ENCODE assay signal across 1 cellular context in the genomic region with DNA sequence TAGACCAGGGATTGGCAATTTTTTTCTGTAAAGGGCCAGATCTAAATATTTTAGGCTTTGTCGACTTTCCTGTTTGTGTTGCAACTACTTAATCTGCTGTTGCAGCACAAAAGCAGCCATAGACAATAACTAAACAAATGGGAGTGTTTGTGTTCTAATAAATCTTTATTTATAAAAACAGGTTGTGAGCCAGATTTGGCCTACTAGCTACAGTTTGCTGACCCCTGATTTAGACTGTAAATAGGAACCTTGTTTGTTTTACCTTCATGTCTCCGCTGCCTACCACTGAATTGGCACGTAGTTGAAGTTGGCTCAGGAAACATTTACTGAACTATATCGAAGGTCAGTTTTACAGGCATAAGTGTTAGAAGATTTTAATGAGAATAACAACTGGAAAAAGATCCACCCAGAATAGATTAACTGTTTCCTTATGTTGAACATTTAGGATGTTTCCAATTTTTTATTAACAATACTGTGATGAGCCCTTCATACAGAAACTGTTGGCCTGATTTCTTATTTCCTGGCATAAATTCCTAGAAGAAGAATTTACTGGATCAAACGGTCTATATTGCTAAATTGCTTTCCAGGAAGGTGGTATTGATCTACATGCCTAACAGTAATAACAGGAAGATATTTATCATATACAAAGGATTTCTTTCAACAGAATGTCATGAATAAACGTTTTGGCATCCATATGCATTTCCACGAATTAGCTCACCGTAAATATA.
A peak's percentile ranks its signal among the peaks of the same experiment; 100 is the strongest.
TF ChIP-seq lines count a peak whose summit lies in the region.

No MANE protein-coding gene starts in this region.

TF ChIP-seq in HepG2, 621 proteins besides CTCF, POLR2A, EP300 and RAD21 (continued from another document and continues in another):
- TF ChIP-seq, protein P1, sequence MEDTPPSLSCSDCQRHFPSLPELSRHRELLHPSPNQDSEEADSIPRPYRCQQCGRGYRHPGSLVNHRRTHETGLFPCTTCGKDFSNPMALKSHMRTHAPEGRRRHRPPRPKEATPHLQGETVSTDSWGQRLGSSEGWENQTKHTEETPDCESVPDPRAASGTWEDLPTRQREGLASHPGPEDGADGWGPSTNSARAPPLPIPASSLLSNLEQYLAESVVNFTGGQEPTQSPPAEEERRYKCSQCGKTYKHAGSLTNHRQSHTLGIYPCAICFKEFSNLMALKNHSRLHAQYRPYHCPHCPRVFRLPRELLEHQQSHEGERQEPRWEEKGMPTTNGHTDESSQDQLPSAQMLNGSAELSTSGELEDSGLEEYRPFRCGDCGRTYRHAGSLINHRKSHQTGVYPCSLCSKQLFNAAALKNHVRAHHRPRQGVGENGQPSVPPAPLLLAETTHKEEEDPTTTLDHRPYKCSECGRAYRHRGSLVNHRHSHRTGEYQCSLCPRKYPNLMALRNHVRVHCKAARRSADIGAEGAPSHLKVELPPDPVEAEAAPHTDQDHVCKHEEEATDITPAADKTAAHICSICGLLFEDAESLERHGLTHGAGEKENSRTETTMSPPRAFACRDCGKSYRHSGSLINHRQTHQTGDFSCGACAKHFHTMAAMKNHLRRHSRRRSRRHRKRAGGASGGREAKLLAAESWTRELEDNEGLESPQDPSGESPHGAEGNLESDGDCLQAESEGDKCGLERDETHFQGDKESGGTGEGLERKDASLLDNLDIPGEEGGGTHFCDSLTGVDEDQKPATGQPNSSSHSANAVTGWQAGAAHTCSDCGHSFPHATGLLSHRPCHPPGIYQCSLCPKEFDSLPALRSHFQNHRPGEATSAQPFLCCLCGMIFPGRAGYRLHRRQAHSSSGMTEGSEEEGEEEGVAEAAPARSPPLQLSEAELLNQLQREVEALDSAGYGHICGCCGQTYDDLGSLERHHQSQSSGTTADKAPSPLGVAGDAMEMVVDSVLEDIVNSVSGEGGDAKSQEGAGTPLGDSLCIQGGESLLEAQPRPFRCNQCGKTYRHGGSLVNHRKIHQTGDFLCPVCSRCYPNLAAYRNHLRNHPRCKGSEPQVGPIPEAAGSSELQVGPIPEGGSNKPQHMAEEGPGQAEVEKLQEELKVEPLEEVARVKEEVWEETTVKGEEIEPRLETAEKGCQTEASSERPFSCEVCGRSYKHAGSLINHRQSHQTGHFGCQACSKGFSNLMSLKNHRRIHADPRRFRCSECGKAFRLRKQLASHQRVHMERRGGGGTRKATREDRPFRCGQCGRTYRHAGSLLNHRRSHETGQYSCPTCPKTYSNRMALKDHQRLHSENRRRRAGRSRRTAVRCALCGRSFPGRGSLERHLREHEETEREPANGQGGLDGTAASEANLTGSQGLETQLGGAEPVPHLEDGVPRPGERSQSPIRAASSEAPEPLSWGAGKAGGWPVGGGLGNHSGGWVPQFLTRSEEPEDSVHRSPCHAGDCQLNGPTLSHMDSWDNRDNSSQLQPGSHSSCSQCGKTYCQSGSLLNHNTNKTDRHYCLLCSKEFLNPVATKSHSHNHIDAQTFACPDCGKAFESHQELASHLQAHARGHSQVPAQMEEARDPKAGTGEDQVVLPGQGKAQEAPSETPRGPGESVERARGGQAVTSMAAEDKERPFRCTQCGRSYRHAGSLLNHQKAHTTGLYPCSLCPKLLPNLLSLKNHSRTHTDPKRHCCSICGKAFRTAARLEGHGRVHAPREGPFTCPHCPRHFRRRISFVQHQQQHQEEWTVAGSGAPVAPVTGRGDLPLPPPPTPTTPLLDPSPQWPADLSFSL (CRISPR knock-in tag; IDR thresholded peaks at IDR 0.05) = no peak
- TF ChIP-seq KDM5B (CRISPR knock-in tag; IDR thresholded peaks at IDR 0.05; ENCODE audit: borderline replicate concordance) (no peak), KDM1A (CRISPR knock-in tag; IDR thresholded peaks at IDR 0.05) (peak; percentile 66), CREM (IDR thresholded peaks at IDR 0.05) (peak; percentile 80), CREM (CRISPR knock-in tag; IDR thresholded peaks at IDR 0.05) (no peak), NFYC (CRISPR knock-in tag; IDR thresholded peaks at IDR 0.05) (no peak), CC2D1A (CRISPR knock-in tag; IDR thresholded peaks at IDR 0.05) (no peak), AKAP8 (CRISPR knock-in tag; IDR thresholded peaks at IDR 0.05) (no peak), SALL1 (CRISPR knock-in tag; IDR thresholded peaks at IDR 0.05) (peak; percentile 25; the same call in 1 of the 2 replicates), NFIC (IDR thresholded peaks at IDR 0.05; ENCODE audit: low read length) (peak; percentile 97), BRD4 (CRISPR knock-in tag; IDR thresholded peaks at IDR 0.05) (no peak), FOXO1 (CRISPR knock-in tag; IDR thresholded peaks at IDR 0.05) (peak; percentile 84; the same call in 1 of the 2 replicates), MEIS2 (CRISPR knock-in tag; IDR thresholded peaks at IDR 0.05) (peak; percentile 75; the same call in 1 of the 2 replicates), ZNF138 (CRISPR knock-in tag; IDR thresholded peaks at IDR 0.05; ENCODE audit: low read depth) (no peak), ZNF83 (CRISPR knock-in tag; IDR thresholded peaks at IDR 0.05; ENCODE audit: borderline replicate concordance) (no peak), MXD4 (CRISPR knock-in tag; IDR thresholded peaks at IDR 0.05) (no peak), ZNF326 (CRISPR knock-in tag; IDR thresholded peaks at IDR 0.05; ENCODE audit: borderline replicate concordance) (no peak), ZC3H13 (CRISPR knock-in tag; IDR thresholded peaks at IDR 0.05) (no peak), RARA (CRISPR knock-in tag; IDR thresholded peaks at IDR 0.05) (peak; percentile 89), MYC (CRISPR knock-in tag; IDR thresholded peaks at IDR 0.05; ENCODE audit: borderline replicate concordance) (no peak), ZNF33B (CRISPR knock-in tag; IDR thresholded peaks at IDR 0.05) (no peak), NCOA2 (CRISPR knock-in tag; IDR thresholded peaks at IDR 0.05) (peak; percentile 50), HOXA5 (CRISPR knock-in tag; IDR thresholded peaks at IDR 0.05) (peak; percentile 43; the same call in 1 of the 2 replicates), ARID2 (CRISPR knock-in tag; IDR thresholded peaks at IDR 0.05; ENCODE audit: borderline replicate concordance) (no peak), ZNF33A (CRISPR knock-in tag; IDR thresholded peaks at IDR 0.05; ENCODE audit: borderline replicate concordance) (no peak), WIZ (CRISPR knock-in tag; IDR thresholded peaks at IDR 0.05) (no peak)
- TF ChIP-seq, protein P2, sequence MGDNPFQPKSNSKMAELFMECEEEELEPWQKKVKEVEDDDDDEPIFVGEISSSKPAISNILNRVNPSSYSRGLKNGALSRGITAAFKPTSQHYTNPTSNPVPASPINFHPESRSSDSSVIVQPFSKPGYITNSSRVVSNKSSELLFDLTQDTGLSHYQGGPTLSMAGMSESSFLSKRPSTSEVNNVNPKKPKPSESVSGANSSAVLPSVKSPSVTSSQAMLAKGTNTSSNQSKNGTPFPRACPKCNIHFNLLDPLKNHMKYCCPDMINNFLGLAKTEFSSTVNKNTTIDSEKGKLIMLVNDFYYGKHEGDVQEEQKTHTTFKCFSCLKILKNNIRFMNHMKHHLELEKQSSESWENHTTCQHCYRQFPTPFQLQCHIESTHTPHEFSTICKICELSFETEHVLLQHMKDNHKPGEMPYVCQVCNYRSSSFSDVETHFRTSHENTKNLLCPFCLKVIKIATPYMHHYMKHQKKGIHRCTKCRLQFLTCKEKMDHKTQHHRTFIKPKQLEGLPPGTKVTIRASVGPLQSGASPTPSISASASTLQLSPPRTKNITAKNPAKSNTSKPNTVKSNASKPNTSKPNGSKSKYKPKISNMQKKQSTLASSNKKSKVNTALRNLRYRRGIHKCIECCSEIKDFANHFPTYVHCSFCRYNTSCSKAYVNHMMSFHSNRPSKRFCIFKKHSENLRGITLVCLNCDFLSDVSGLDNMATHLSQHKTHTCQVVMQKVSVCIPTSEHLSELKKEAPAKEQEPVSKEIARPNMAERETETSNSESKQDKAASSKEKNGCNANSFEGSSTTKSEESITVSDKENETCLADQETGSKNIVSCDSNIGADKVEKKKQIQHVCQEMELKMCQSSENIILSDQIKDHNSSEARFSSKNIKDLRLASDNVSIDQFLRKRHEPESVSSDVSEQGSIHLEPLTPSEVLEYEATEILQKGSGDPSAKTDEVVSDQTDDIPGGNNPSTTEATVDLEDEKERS (CRISPR knock-in tag; IDR thresholded peaks at IDR 0.05) = no peak
- TF ChIP-seq, protein P3, sequence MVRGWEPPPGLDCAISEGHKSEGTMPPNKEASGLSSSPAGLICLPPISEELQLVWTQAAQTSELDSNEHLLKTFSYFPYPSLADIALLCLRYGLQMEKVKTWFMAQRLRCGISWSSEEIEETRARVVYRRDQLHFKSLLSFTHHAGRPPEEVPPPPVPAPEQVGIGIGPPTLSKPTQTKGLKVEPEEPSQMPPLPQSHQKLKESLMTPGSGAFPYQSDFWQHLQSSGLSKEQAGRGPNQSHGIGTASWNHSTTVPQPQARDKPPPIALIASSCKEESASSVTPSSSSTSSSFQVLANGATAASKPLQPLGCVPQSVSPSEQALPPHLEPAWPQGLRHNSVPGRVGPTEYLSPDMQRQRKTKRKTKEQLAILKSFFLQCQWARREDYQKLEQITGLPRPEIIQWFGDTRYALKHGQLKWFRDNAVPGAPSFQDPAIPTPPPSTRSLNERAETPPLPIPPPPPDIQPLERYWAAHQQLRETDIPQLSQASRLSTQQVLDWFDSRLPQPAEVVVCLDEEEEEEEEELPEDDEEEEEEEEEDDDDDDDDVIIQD (CRISPR knock-in tag; IDR thresholded peaks at IDR 0.05; ENCODE audit: low read depth) = no peak
- TF ChIP-seq, protein P4, sequence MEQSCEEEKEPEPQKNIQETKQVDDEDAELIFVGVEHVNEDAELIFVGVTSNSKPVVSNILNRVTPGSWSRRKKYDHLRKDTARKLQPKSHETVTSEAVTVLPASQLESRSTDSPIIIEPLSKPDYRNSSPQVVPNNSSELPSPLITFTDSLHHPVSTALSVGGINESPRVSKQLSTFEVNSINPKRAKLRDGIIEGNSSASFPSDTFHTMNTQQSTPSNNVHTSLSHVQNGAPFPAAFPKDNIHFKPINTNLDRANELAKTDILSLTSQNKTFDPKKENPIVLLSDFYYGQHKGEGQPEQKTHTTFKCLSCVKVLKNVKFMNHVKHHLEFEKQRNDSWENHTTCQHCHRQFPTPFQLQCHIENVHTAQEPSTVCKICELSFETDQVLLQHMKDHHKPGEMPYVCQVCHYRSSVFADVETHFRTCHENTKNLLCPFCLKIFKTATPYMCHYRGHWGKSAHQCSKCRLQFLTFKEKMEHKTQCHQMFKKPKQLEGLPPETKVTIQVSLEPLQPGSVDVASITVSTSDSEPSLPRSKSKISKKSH (CRISPR knock-in tag; IDR thresholded peaks at IDR 0.05; ENCODE audit: borderline replicate concordance) = no peak
- TF ChIP-seq, protein P5, sequence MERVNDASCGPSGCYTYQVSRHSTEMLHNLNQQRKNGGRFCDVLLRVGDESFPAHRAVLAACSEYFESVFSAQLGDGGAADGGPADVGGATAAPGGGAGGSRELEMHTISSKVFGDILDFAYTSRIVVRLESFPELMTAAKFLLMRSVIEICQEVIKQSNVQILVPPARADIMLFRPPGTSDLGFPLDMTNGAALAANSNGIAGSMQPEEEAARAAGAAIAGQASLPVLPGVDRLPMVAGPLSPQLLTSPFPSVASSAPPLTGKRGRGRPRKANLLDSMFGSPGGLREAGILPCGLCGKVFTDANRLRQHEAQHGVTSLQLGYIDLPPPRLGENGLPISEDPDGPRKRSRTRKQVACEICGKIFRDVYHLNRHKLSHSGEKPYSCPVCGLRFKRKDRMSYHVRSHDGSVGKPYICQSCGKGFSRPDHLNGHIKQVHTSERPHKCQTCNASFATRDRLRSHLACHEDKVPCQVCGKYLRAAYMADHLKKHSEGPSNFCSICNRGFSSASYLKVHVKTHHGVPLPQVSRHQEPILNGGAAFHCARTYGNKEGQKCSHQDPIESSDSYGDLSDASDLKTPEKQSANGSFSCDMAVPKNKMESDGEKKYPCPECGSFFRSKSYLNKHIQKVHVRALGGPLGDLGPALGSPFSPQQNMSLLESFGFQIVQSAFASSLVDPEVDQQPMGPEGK (CRISPR knock-in tag; IDR thresholded peaks at IDR 0.05) = no peak
- TF ChIP-seq, protein P6, sequence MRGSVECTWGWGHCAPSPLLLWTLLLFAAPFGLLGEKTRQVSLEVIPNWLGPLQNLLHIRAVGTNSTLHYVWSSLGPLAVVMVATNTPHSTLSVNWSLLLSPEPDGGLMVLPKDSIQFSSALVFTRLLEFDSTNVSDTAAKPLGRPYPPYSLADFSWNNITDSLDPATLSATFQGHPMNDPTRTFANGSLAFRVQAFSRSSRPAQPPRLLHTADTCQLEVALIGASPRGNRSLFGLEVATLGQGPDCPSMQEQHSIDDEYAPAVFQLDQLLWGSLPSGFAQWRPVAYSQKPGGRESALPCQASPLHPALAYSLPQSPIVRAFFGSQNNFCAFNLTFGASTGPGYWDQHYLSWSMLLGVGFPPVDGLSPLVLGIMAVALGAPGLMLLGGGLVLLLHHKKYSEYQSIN (CRISPR knock-in tag; IDR thresholded peaks at IDR 0.05; ENCODE audit: borderline replicate concordance) = no peak
- TF ChIP-seq, protein P7, sequence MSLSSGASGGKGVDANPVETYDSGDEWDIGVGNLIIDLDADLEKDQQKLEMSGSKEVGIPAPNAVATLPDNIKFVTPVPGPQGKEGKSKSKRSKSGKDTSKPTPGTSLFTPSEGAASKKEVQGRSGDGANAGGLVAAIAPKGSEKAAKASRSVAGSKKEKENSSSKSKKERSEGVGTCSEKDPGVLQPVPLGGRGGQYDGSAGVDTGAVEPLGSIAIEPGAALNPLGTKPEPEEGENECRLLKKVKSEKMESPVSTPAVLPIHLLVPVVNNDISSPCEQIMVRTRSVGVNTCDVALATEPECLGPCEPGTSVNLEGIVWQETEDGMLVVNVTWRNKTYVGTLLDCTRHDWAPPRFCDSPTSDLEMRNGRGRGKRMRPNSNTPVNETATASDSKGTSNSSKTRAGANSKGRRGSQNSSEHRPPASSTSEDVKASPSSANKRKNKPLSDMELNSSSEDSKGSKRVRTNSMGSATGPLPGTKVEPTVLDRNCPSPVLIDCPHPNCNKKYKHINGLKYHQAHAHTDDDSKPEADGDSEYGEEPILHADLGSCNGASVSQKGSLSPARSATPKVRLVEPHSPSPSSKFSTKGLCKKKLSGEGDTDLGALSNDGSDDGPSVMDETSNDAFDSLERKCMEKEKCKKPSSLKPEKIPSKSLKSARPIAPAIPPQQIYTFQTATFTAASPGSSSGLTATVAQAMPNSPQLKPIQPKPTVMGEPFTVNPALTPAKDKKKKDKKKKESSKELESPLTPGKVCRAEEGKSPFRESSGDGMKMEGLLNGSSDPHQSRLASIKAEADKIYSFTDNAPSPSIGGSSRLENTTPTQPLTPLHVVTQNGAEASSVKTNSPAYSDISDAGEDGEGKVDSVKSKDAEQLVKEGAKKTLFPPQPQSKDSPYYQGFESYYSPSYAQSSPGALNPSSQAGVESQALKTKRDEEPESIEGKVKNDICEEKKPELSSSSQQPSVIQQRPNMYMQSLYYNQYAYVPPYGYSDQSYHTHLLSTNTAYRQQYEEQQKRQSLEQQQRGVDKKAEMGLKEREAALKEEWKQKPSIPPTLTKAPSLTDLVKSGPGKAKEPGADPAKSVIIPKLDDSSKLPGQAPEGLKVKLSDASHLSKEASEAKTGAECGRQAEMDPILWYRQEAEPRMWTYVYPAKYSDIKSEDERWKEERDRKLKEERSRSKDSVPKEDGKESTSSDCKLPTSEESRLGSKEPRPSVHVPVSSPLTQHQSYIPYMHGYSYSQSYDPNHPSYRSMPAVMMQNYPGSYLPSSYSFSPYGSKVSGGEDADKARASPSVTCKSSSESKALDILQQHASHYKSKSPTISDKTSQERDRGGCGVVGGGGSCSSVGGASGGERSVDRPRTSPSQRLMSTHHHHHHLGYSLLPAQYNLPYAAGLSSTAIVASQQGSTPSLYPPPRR (CRISPR knock-in tag; IDR thresholded peaks at IDR 0.05; ENCODE audit: borderline replicate concordance) = peak; percentile 92
- TF ChIP-seq, protein P8, sequence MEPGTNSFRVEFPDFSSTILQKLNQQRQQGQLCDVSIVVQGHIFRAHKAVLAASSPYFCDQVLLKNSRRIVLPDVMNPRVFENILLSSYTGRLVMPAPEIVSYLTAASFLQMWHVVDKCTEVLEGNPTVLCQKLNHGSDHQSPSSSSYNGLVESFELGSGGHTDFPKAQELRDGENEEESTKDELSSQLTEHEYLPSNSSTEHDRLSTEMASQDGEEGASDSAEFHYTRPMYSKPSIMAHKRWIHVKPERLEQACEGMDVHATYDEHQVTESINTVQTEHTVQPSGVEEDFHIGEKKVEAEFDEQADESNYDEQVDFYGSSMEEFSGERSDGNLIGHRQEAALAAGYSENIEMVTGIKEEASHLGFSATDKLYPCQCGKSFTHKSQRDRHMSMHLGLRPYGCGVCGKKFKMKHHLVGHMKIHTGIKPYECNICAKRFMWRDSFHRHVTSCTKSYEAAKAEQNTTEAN (CRISPR knock-in tag; conservative IDR thresholded peaks at IDR 0.05) = no peak
